8 cellular contexts compared by ENCODE assay signal in the genomic region with DNA sequence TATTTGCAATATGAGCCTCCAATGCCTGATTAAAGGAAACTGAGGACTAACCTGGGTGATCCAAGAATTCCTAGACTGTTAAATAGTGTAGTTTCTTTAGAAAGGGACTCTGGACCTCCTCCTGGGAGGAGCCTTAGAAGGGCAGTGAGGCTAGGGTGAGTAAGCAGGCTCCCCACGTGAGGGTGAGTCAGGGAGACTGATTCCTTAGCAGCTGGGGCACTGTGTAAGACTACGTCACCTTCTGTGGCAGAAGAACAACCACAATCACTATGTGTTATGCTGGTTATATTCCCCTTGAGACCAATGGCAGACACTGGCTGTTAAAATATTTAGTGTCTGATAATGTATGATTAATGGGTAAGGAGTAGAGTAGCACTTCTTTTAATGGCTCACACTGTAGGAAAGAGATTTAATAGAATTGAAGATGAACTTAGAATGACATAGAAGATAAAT. TPM values are rescaled to one million over a fixed set of nuclear protein-coding genes. Genes with fewer than 3 reads are reported as not detected.
DNase-seq lines count a peak whose midpoint lies in the region; ATAC-seq and TF ChIP-seq lines count a peak whose summit lies in the region.

No MANE protein-coding gene starts in this region.

- H3K9me3 ChIP-seq in T-helper 17 cell (ENCODE audit: control insufficient read depth, low read length, poor library complexity, severe bottlenecking): no peaks in the 10 kb centered on the region
- H3K9me3 ChIP-seq in fibroblast of lung (ENCODE audit: control insufficient read depth, insufficient read depth, low read depth, low read length): no peaks in the 10 kb centered on the region
- H3K9me3 ChIP-seq in smooth muscle cell (replicated peaks; ENCODE audit: low read depth): no peaks in the 10 kb centered on the region
- H3K9me3 ChIP-seq in Karpas-422 (ENCODE audit: low read length): no peaks in the 10 kb centered on the region

- H3K36me3 ChIP-seq in fibroblast of lung (ENCODE audit: control insufficient read depth, insufficient read depth, low read length) (no peaks in the 10 kb centered on the region), smooth muscle cell (ENCODE audit: low read depth) (no peaks in the 10 kb centered on the region), Karpas-422 (ENCODE audit: insufficient read depth, low read length) (no peaks in the 10 kb centered on the region)

- H3K4me3 Mint-ChIP-seq in T-helper 17 cell: no peak overlapping the region

- peaks cover 82% of the 10 kb centered on the region for H3K27me3 Mint-ChIP-seq in T-helper 17 cell

- H2AFZ ChIP-seq in fibroblast of lung (ENCODE audit: low read length): no peak overlapping the region
- H2AFZ ChIP-seq in smooth muscle cell (ENCODE audit: low read depth): no peak overlapping the region
- H2AFZ ChIP-seq in Karpas-422 (ENCODE audit: low read length): no peak overlapping the region

- H4K20me1 ChIP-seq in fibroblast of lung (ENCODE audit: control insufficient read depth, extremely low read depth, insufficient read depth, low read length) (no peaks in the 10 kb centered on the region), smooth muscle cell (ENCODE audit: low read depth) (no peaks in the 10 kb centered on the region), Karpas-422 (ENCODE audit: insufficient read depth, low read depth, low read length) (no peaks in the 10 kb centered on the region)

- peak; percentile 98 for DNase-seq in AG10803 (ENCODE audit: low read depth)
- no peak for DNase-seq in T-helper 17 cell
- DNase-seq in fibroblast of lung (ENCODE audit: low read depth in 2 of 2): peak; percentile 99 to 100
- peak; percentile 43 for DNase-seq in smooth muscle cell (lab: John Stamatoyannopoulos, UW; ENCODE audit: unreplicated experiment)
- DNase-seq in NOMO-1 treated with DMSO at 0.1 percent for 48 hours (lab: John Stamatoyannopoulos, UW; ENCODE audit: unreplicated experiment): no peak
- no peak for DNase-seq in Karpas-422

- H3F3A ChIP-seq in smooth muscle cell (ENCODE audit: low read depth): peaks cover 15% of the 10 kb centered on the region

- no peak overlapping the region for H3K4me3 ChIP-seq in AG10803 (ENCODE audit: low read length)
- H3K4me3 ChIP-seq in fibroblast of lung (replicated peaks in 1 of 4; ENCODE audit: control extremely low read depth in 1 of 4, insufficient read depth in 1 of 4, low read depth in 3 of 4, low read length in 4 of 4): no peak overlapping the region
- no peak overlapping the region for H3K4me3 ChIP-seq in smooth muscle cell
- no peak overlapping the region for H3K4me3 ChIP-seq in Karpas-422 (ENCODE audit: low read length)

- H3K4me2 ChIP-seq in fibroblast of lung (ENCODE audit: extremely low read depth, insufficient read depth, low read length): peak overlapping the region; percentile 1
- H3K4me2 ChIP-seq in smooth muscle cell: peak overlapping the region; percentile 47
- no peak overlapping the region for H3K4me2 ChIP-seq in Karpas-422 (ENCODE audit: low read depth, low read length, poor library complexity, severe bottlenecking)

- no peak for TF ChIP-seq CTCF in AG10803 (conservative IDR thresholded peaks at IDR 0.05; ENCODE audit: low read length)
- TF ChIP-seq CTCF in fibroblast of lung (conservative IDR thresholded peaks at IDR 0.05 in 1 of 2, IDR thresholded peaks at IDR 0.05 in 1 of 2; ENCODE audit: low read depth in 1 of 2, low read length in 2 of 2): no peak
- TF ChIP-seq CTCF in smooth muscle cell (IDR thresholded peaks at IDR 0.05; ENCODE audit: borderline replicate concordance, insufficient read depth, poor library complexity, severe bottlenecking): no peak

- no peaks in the 10 kb centered on the region for H3K4me1 Mint-ChIP-seq in T-helper 17 cell

- H3K27ac Mint-ChIP-seq in T-helper 17 cell: no peak overlapping the region

- 0% methylated on average over 2 of the region's 2 CpGs for WGBS in smooth muscle cell (ENCODE audit: low lambda C conversion rate)

- H3K4me1 ChIP-seq in fibroblast of lung (ENCODE audit: control insufficient read depth, extremely low read depth, insufficient read depth, low read length) (peaks cover 19% of the 10 kb centered on the region), smooth muscle cell (ENCODE audit: low read depth) (peaks cover 24% of the 10 kb centered on the region), Karpas-422 (ENCODE audit: low read length) (no peaks in the 10 kb centered on the region)

- H3K27me3 ChIP-seq in fibroblast of lung (ENCODE audit: control insufficient read depth, insufficient read depth, low read length) (peaks cover 9% of the 10 kb centered on the region), smooth muscle cell (ENCODE audit: low read depth) (no peaks in the 10 kb centered on the region), Karpas-422 (ENCODE audit: low read length) (no peaks in the 10 kb centered on the region)

- H3K9me2 ChIP-seq in Karpas-422 (replicated peaks; ENCODE audit: insufficient read depth, low read length): no peaks in the 10 kb centered on the region

- H3K9ac ChIP-seq in fibroblast of lung (ENCODE audit: insufficient read depth, low read length) (no peak overlapping the region), smooth muscle cell (ENCODE audit: low read depth) (peak overlapping the region; percentile 85), Karpas-422 (ENCODE audit: low read length) (no peak overlapping the region)

- H3K36me3 Mint-ChIP-seq in T-helper 17 cell (ENCODE audit: low read depth): no peaks in the 10 kb centered on the region

- H3K27ac ChIP-seq in fibroblast of lung (ENCODE audit: insufficient read depth, low read length) (peak overlapping the region; percentile 49), smooth muscle cell (ENCODE audit: low read depth) (peak overlapping the region; percentile 95), Karpas-422 (ENCODE audit: low read length) (no peak overlapping the region)

- ATAC-seq in GM19023 (IDR thresholded peaks at IDR 0.05; ENCODE audit: unreplicated experiment) (peak; percentile 81), HG03196 (IDR thresholded peaks at IDR 0.05; ENCODE audit: unreplicated experiment) (peak; percentile 99), T-helper 17 cell (peak; percentile 48)

- no peaks in the 10 kb centered on the region for H3K79me2 ChIP-seq in fibroblast of lung (ENCODE audit: control insufficient read depth, insufficient read depth, low read length)
- H3K79me2 ChIP-seq in smooth muscle cell (ENCODE audit: low read depth): no peaks in the 10 kb centered on the region
- no peaks in the 10 kb centered on the region for H3K79me2 ChIP-seq in Karpas-422 (ENCODE audit: low read length)

RNA-seq across cellular contexts. Expression of gene SYT14, which starts 53.3 kb away (rescaled TPM):
- total RNA-seq in T-helper 17 cell: not detected
- 0.26 and 0.99 TPM in 2 replicates for total RNA-seq in fibroblast of lung
- 0.84 and 0.93 TPM in 2 replicates for polyA plus RNA-seq in fibroblast of lung
- 0.40 and 0.43 TPM in 2 replicates for polyA plus RNA-seq in fibroblast of lung (2012)
- not detected in 2 replicates for polyA minus RNA-seq in fibroblast of lung (ENCODE audit: low replicate concordance)
- 0.81 TPM in 1 of 2 replicates, not detected in the other for total RNA-seq in smooth muscle cell
- polyA plus RNA-seq in smooth muscle cell: not detected in 2 replicates
- not detected in 2 replicates for total RNA-seq in Karpas-422 (2014; rRNA removed; shearing (Covaris generic); ENCODE audit: low replicate concordance)

RNA-seq across cellular contexts. Expression of gene UTP25, which starts 56.9 kb away (rescaled TPM):
- total RNA-seq in T-helper 17 cell: 1 to 10 TPM; 5.9 to 6.3 TPM
- 6.9 and 10.4 TPM in 2 replicates for total RNA-seq in fibroblast of lung
- 12.3 and 13.8 TPM in 2 replicates for polyA plus RNA-seq in fibroblast of lung
- 5.8 and 6.7 TPM in 2 replicates for polyA plus RNA-seq in fibroblast of lung (2012)
- 5.1 and 6.2 TPM in 2 replicates for polyA minus RNA-seq in fibroblast of lung (ENCODE audit: low replicate concordance)
- 5.2 and 6.2 TPM in 2 replicates for total RNA-seq in smooth muscle cell
- 2.3 and 2.9 TPM in 2 replicates for polyA plus RNA-seq in smooth muscle cell
- total RNA-seq in Karpas-422 (2014; rRNA removed; shearing (Covaris generic); ENCODE audit: low replicate concordance): 7.6 and 11.7 TPM in 2 replicates

Comparison
In these comparisons a context has a peak if more than half of its experiments do, and no peak if none do; other contexts are left out.
1. DNase-seq: peak in AG10803 (single experiment), fibroblast of lung (2 of 2) and smooth muscle cell (single experiment); none in T-helper 17 cell (0 of 3), NOMO-1 treated with DMSO at 0.1 percent for 48 hours (single experiment) and Karpas-422 (single experiment).
2. ATAC-seq: peak in every context shown above with its lines; median percentile 99 in HG03196; 81 in GM19023; 48 in T-helper 17 cell.